ENCODE assay signal across 9 cellular contexts in the genomic region with DNA sequence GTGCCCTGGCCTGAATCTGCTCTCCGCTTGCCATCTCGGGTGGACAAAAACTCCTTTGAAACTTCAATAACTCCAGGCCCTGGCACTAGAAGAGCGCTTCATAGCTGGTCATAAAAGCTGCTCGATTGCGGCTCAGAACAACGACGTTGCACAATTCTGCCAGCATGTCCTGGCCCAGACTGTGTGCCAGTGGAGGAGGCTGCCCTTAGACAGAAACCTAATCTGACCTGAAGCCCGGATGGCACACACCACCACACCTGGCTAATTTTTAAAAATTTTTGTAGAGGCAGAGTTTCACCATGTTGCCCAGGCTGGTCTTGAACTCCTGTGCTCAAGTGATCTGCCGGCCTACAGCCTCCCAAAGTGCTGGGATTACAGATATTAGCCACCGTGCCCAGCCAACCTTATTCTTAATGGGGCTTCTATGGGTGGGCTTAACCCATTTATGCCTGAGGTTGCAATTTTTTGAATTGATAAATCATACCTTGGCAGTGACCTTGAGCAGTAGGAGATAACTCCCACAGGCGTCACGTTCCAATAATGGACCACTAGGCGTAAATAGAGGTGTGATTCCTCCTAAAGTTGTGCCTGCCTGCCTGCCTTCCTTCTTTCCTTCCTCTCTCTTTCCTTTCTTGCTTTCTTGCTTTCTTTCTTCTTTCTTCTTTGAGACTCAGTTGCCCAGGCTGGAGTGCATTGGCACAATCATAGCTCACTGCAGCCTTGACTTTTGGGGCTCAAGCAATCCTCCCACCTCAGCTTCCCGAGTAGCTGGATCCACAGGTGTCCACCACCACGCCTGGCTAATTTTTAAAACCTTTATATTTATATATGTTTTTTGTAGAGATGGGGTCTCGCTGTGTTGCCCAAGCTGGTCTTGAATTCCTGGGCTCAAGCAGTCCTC. TPM values are rescaled to one million over a fixed set of nuclear protein-coding genes. Genes with fewer than 3 reads are reported as not detected.
DNase-seq lines count a peak whose midpoint lies in the region; ATAC-seq and TF ChIP-seq lines count a peak whose summit lies in the region.
"Had no signal": no experiment of that assay in that cellular context is flagged by ENCODE, and none has a peak within 500 bp of the region (broad histone marks: within the 10 kb centered on the region; RNA-seq: fewer than 3 reads in every experiment).

No MANE protein-coding gene starts in this region.

- H4K91ac ChIP-seq in mesenchymal stem cell (ENCODE audit: low read length), result no peak overlapping the region

- peak overlapping the region; percentile 39 for H2AK5ac ChIP-seq in mesenchymal stem cell (ENCODE audit: low read length, severe bottlenecking)

- H2BK12ac ChIP-seq in mesenchymal stem cell (ENCODE audit: low read length in 2 of 2), result no peak overlapping the region

- H4K8ac ChIP-seq in mesenchymal stem cell (ENCODE audit: low read length), result no peak overlapping the region

- TF ChIP-seq CTCF in activated CD8-positive, alpha-beta T cell treated with anti-CD3 and anti-CD28 coated beads for 36 hours (IDR thresholded peaks at IDR 0.05), result no peak
- TF ChIP-seq CTCF in breast epithelium (IDR thresholded peaks at IDR 0.05) (no peak), suprapubic skin (IDR thresholded peaks at IDR 0.05) (no peak)

- no peak for ATAC-seq in activated CD8-positive, alpha-beta T cell treated with anti-CD3 and anti-CD28 coated beads, Interleukin-2, amount 10 ng/mL, durations not matched to agents 7 days and 5 days
- no peak for ATAC-seq in activated CD8-positive, alpha-beta T cell treated with anti-CD3 and anti-CD28 coated beads for 36 hours
- no peak for ATAC-seq in GM21619 (IDR thresholded peaks at IDR 0.05; ENCODE audit: unreplicated experiment)
- ATAC-seq in activated CD4-positive, CD25-positive, alpha-beta regulatory T cell treated with anti-CD3 and anti-CD28 coated beads, Interleukin-2, amount 50 U/mL, for 24 hours, result no peak

- 93% methylated on average over 14 of the region's 16 CpGs for WGBS in mesenchymal stem cell
- WGBS in suprapubic skin, result 60% methylated on average over 15 of the region's 16 CpGs

- no peaks in the 10 kb centered on the region for H3K9me3 ChIP-seq in breast epithelium
- H3K9me3 ChIP-seq in mesenchymal stem cell (ENCODE audit: control insufficient read depth, low read length), result no peaks in the 10 kb centered on the region
- H3K9me3 ChIP-seq in suprapubic skin, result no peaks in the 10 kb centered on the region

- peaks cover 4% of the 10 kb centered on the region for H3K4me1 Mint-ChIP-seq in activated CD8-positive, alpha-beta T cell treated with anti-CD3 and anti-CD28 coated beads, Interleukin-2, amount 10 ng/mL, durations not matched to agents 7 days and 5 days (ENCODE audit: low read depth)
- H3K4me1 Mint-ChIP-seq in activated CD8-positive, alpha-beta T cell treated with anti-CD3 and anti-CD28 coated beads for 36 hours (ENCODE audit: low read depth), result peaks cover 4% of the 10 kb centered on the region

- no peak overlapping the region for H3K14ac ChIP-seq in mesenchymal stem cell (ENCODE audit: low read length in 2 of 2)

- CTCF ChIA-PET in activated CD8-positive, alpha-beta T cell treated with anti-CD3 and anti-CD28 coated beads, Interleukin-2, amount 10 ng/mL, durations not matched to agents 7 days and 5 days (lab: Charles Lee), result no interaction called here
- CTCF ChIA-PET in activated CD8-positive, alpha-beta T cell treated with anti-CD3 and anti-CD28 coated beads for 36 hours (lab: Charles Lee), result interaction anchor here (1.2 kb wide), 1 partner anchor 11 kb away, joined by 3 read pairs; no protein-coding TSS in a partner anchor

- H3K4ac ChIP-seq in mesenchymal stem cell (ENCODE audit: low read depth in 1 of 2, low read length in 2 of 2), result no peak overlapping the region

- H3K18ac ChIP-seq in mesenchymal stem cell (ENCODE audit: low read depth in 1 of 2, low read length in 2 of 2), result no peak overlapping the region

- no peak for TF ChIP-seq EP300 in suprapubic skin (IDR thresholded peaks at IDR 0.05)

- TF ChIP-seq POLR2A in breast epithelium (IDR thresholded peaks at IDR 0.05) (no peak), suprapubic skin (IDR thresholded peaks at IDR 0.05) (no peak)

- no peak overlapping the region for H2AFZ ChIP-seq in mesenchymal stem cell (ENCODE audit: low read depth, low read length)

- H3K79me1 ChIP-seq in mesenchymal stem cell (replicated peaks; ENCODE audit: low read length, poor library complexity, severe bottlenecking), result peaks cover 18% of the 10 kb centered on the region

- intact Hi-C loops in activated CD8-positive, alpha-beta T cell treated with anti-CD3 and anti-CD28 coated beads for 36 hours (cut with micrococcal nuclease), result no loop called here
- intact Hi-C loops in breast epithelium (cut with DNase I; ENCODE audit: low total_unique reads), result no loop called here
- intact Hi-C loops in posterior vena cava (cut with DNase I), result loop anchor here (5.0 to 10.0 kb wide), 2 partner anchors 83 to 91 kb away; a partner anchor contains a TSS

- H3K4me1 ChIP-seq in breast epithelium, result peaks cover 15 to 25% of the 10 kb centered on the region in 2 donors
- peaks cover 43% of the 10 kb centered on the region for H3K4me1 ChIP-seq in mesenchymal stem cell (ENCODE audit: control insufficient read depth, insufficient read depth, low read depth, low read length)
- H3K4me1 ChIP-seq in suprapubic skin, result peaks cover 61% of the 10 kb centered on the region

- H3K9me3 Mint-ChIP-seq in activated CD8-positive, alpha-beta T cell treated with anti-CD3 and anti-CD28 coated beads, Interleukin-2, amount 10 ng/mL, durations not matched to agents 7 days and 5 days (ENCODE audit: insufficient read depth), result no peaks in the 10 kb centered on the region
- no peaks in the 10 kb centered on the region for H3K9me3 Mint-ChIP-seq in activated CD8-positive, alpha-beta T cell treated with anti-CD3 and anti-CD28 coated beads for 36 hours

- H2BK120ac ChIP-seq in mesenchymal stem cell (ENCODE audit: low read depth, low read length), result no peak overlapping the region

- H3K23ac ChIP-seq in mesenchymal stem cell (ENCODE audit: low read length in 2 of 2), result no peak overlapping the region

- H3K4me2 ChIP-seq in mesenchymal stem cell (ENCODE audit: low read length, poor library complexity, severe bottlenecking), result peak overlapping the region; percentile 98

- peak overlapping the region; percentile 2 for H3K4me3 Mint-ChIP-seq in activated CD8-positive, alpha-beta T cell treated with anti-CD3 and anti-CD28 coated beads, Interleukin-2, amount 10 ng/mL, durations not matched to agents 7 days and 5 days
- no peak overlapping the region for H3K4me3 Mint-ChIP-seq in activated CD8-positive, alpha-beta T cell treated with anti-CD3 and anti-CD28 coated beads for 36 hours

- DNase-seq in activated CD8-positive, alpha-beta T cell treated with anti-CD3 and anti-CD28 coated beads, Interleukin-2, amount 10 ng/mL, durations not matched to agents 7 days and 5 days, result no peak
- DNase-seq in activated CD8-positive, alpha-beta T cell treated with anti-CD3 and anti-CD28 coated beads for 36 hours, result no peak
- DNase-seq in breast epithelium (ENCODE audit: low spot score in 2 of 2) (peak in 1 of 2 donors; percentile 88), mesenchymal stem cell (no peak), suprapubic skin (ENCODE audit: low spot score in 2 of 2) (no peak), posterior vena cava (ENCODE audit: low spot score) (no peak)

- no peak overlapping the region for H3K9ac ChIP-seq in mesenchymal stem cell (ENCODE audit: low read length)

- H3K27me3 Mint-ChIP-seq in activated CD8-positive, alpha-beta T cell treated with anti-CD3 and anti-CD28 coated beads, Interleukin-2, amount 10 ng/mL, durations not matched to agents 7 days and 5 days (ENCODE audit: low read depth), result peaks cover 25% of the 10 kb centered on the region
- peaks cover 27% of the 10 kb centered on the region for H3K27me3 Mint-ChIP-seq in activated CD8-positive, alpha-beta T cell treated with anti-CD3 and anti-CD28 coated beads for 36 hours

- H3K36me3 ChIP-seq in breast epithelium (no peaks in the 10 kb centered on the region), mesenchymal stem cell (ENCODE audit: control insufficient read depth in 1 of 2, insufficient read depth in 2 of 2, low read depth in 1 of 2, low read length in 2 of 2) (peaks cover 9 to 10% of the 10 kb centered on the region in 2 experiments), suprapubic skin (no peaks in the 10 kb centered on the region)

- H3K27ac Mint-ChIP-seq in activated CD8-positive, alpha-beta T cell treated with anti-CD3 and anti-CD28 coated beads, Interleukin-2, amount 10 ng/mL, durations not matched to agents 7 days and 5 days, result no peak overlapping the region
- H3K27ac Mint-ChIP-seq in activated CD8-positive, alpha-beta T cell treated with anti-CD3 and anti-CD28 coated beads for 36 hours, result no peak overlapping the region

- H3K27me3 ChIP-seq in breast epithelium (no peaks in the 10 kb centered on the region), mesenchymal stem cell (ENCODE audit: control insufficient read depth in 1 of 2, insufficient read depth in 1 of 2, low read length in 2 of 2) (no peaks in the 10 kb centered on the region), suprapubic skin (no peaks in the 10 kb centered on the region)

- H3K36me3 Mint-ChIP-seq in activated CD8-positive, alpha-beta T cell treated with anti-CD3 and anti-CD28 coated beads, Interleukin-2, amount 10 ng/mL, durations not matched to agents 7 days and 5 days (ENCODE audit: low read depth), result no peaks in the 10 kb centered on the region
- no peaks in the 10 kb centered on the region for H3K36me3 Mint-ChIP-seq in activated CD8-positive, alpha-beta T cell treated with anti-CD3 and anti-CD28 coated beads for 36 hours (ENCODE audit: low read depth)

- H2BK5ac ChIP-seq in mesenchymal stem cell (ENCODE audit: low read depth, low read length, poor library complexity, severe bottlenecking), result no peak overlapping the region

- H2BK15ac ChIP-seq in mesenchymal stem cell (ENCODE audit: low read depth, poor library complexity, severe bottlenecking), result no peak overlapping the region

- POLR2A ChIA-PET in activated CD8-positive, alpha-beta T cell treated with anti-CD3 and anti-CD28 coated beads, Interleukin-2, amount 10 ng/mL, durations not matched to agents 7 days and 5 days (lab: Charles Lee), result no interaction called here
- POLR2A ChIA-PET in activated CD8-positive, alpha-beta T cell treated with anti-CD3 and anti-CD28 coated beads for 36 hours (lab: Charles Lee), result no interaction called here

- peak overlapping the region; percentile 93 to 95 for H3K27ac ChIP-seq in breast epithelium
- H3K27ac ChIP-seq in mesenchymal stem cell (ENCODE audit: low read length, poor library complexity, severe bottlenecking), result no peak overlapping the region
- H3K27ac ChIP-seq in suprapubic skin, result peak overlapping the region; percentile 87

- peak overlapping the region in 2 of 3 donors; percentile 93 for H3K4me3 ChIP-seq in breast epithelium
- H3K4me3 ChIP-seq in mesenchymal stem cell (ENCODE audit: insufficient read depth in 1 of 2, low read depth in 1 of 2, low read length in 2 of 2), result peak overlapping the region in 1 of 2 experiments; percentile 49
- H3K4me3 ChIP-seq in suprapubic skin, result peak overlapping the region; percentile 68

RNA-seq across cellular contexts. Expression of a gene that starts 1.1 kb away (rescaled TPM):
- not detected for total RNA-seq in activated CD8-positive, alpha-beta T cell treated with anti-CD3 and anti-CD28 coated beads, Interleukin-2, amount 10 ng/mL, durations not matched to agents 7 days and 5 days
- under 1 TPM in 1 of 2 experiments, not detected in 1; 0.05 TPM for total RNA-seq in activated CD8-positive, alpha-beta T cell treated with anti-CD3 and anti-CD28 coated beads for 36 hours
- total RNA-seq in breast epithelium (100 to 1,000 TPM in 1 of 3 donors, 10 to 100 TPM in 2; 53.1 to 169 (median 97.5) TPM), suprapubic skin (100 to 1,000 TPM; 304 to 377 (median 350) TPM), posterior vena cava (10 to 100 TPM; 23.8 to 24.1 TPM)
- polyA plus RNA-seq in mesenchymal stem cell (2013, experiment 1 of 2), result 0.46 TPM
- 0.47 TPM for polyA plus RNA-seq in mesenchymal stem cell (2013, experiment 2 of 2)

RNA-seq across cellular contexts. Expression of a gene that starts 20.1 kb away (rescaled TPM):
- not detected for total RNA-seq in activated CD8-positive, alpha-beta T cell treated with anti-CD3 and anti-CD28 coated beads, Interleukin-2, amount 10 ng/mL, durations not matched to agents 7 days and 5 days
- under 1 TPM in 1 of 2 experiments, not detected in 1; 0.07 TPM for total RNA-seq in activated CD8-positive, alpha-beta T cell treated with anti-CD3 and anti-CD28 coated beads for 36 hours
- total RNA-seq in breast epithelium, result 1 to 10 TPM in 1 of 3 donors, under 1 TPM in 2; 0.33 to 1.3 (median 0.59) TPM
- 0.01 TPM for polyA plus RNA-seq in mesenchymal stem cell (2013, experiment 1 of 2)
- not detected for polyA plus RNA-seq in mesenchymal stem cell (2013, experiment 2 of 2)
- total RNA-seq in suprapubic skin, result 1 to 10 TPM; 1.0 to 1.8 (median 1.4) TPM
- 1 to 10 TPM in 1 of 2 donors, under 1 TPM in 1; 0.86 to 1.1 TPM for total RNA-seq in posterior vena cava
- total RNA-seq: kidney epithelial cell had no signal

Comparison
In these comparisons a context has a peak if more than half of its experiments do, and no peak if none do; other contexts are left out.
1. RNA of a gene that starts 1.1 kb away (total RNA-seq): 304 to 377 TPM in suprapubic skin, 53.1 to 169 TPM in breast epithelium and 23.8 to 24.1 TPM in posterior vena cava; 0.05 TPM in activated CD8-positive, alpha-beta T cell treated with anti-CD3 and anti-CD28 coated beads for 36 hours and not detected in activated CD8-positive, alpha-beta T cell treated with anti-CD3 and anti-CD28 coated beads, Interleukin-2, amount 10 ng/mL, durations not matched to agents 7 days and 5 days; every median in the first group is over 10 times any median in the second.
2. intact Hi-C loops: an anchor here in posterior vena cava (5.0 to 10.0 kb wide); none called in activated CD8-positive, alpha-beta T cell treated with anti-CD3 and anti-CD28 coated beads for 36 hours and breast epithelium.